11 cellular contexts compared by ENCODE assay signal in the genomic region with DNA sequence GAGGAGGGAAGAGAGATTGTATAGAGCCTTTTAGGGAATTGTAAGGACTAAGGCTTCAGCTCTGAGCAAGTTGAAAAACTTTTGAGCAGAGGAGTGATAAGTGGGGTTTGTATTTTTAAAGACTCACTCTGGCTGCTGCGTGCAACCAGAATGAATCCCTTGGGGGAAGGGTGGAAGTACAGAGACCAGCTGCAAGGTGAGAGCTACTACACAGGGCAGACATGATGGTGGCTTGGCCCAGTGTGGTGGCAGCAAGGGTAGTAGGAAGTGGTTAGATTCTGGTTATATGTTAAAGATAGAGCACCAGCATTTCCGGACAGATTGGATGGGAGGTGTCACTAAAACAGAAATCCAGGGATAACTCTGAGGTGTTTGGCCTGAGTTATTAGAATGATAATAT. TPM values are rescaled to one million over a fixed set of nuclear protein-coding genes. Genes with fewer than 3 reads are reported as not detected.
DNase-seq lines count a peak whose midpoint lies in the region; ATAC-seq and TF ChIP-seq lines count a peak whose summit lies in the region.
"Had no signal": no experiment of that assay in that cellular context is flagged by ENCODE, and none has a peak within 500 bp of the region (broad histone marks: within the 10 kb centered on the region; RNA-seq: fewer than 3 reads in every experiment).

No MANE protein-coding gene starts in this region.

- peak overlapping the region in 47 of 59 donors; percentile 2 to 98 (median 89) for H3K27ac ChIP-seq in dorsolateral prefrontal cortex

- intact Hi-C loops in dorsolateral prefrontal cortex (cut with DNase I), result loop anchor here in 1 of 2 donors (10.0 kb wide), 1 partner anchor 60 kb away; no protein-coding TSS in a partner anchor

- POLR2A ChIA-PET in HEK293T (lab: Yijun Ruan, JAX), result no interaction called here

- H3K36me3 Mint-ChIP-seq in HFFc6 (ENCODE audit: low read depth), result no peaks in the 10 kb centered on the region

- H3K27me3 Mint-ChIP-seq in HFFc6 (ENCODE audit: insufficient read depth), result no peaks in the 10 kb centered on the region; the same call in none of the 2 replicates

- DNase-seq in dorsolateral prefrontal cortex (no peak), HEK293T (ENCODE audit: extremely low spot score) (no peak), HFFc6 (no peak), NCI-H146 (lab: John Stamatoyannopoulos, UW) (no peak), foreskin melanocyte (no peak)
- DNase-seq: activated CD4-positive, alpha-beta memory T cell treated with anti-CD3 and anti-CD28 coated beads, Interleukin-2, amount 10 ng/mL, durations not matched to agents 7 days and 5 days; DMS 273 treated with DMSO at 0.1 percent for 48 hours; midbrain had no signal

- no peak overlapping the region for H3K27ac Mint-ChIP-seq in HFFc6
- H3K27ac Mint-ChIP-seq: activated CD4-positive, alpha-beta memory T cell treated with anti-CD3 and anti-CD28 coated beads, Interleukin-2, amount 10 ng/mL, durations not matched to agents 7 days and 5 days had no signal

- TF ChIP-seq CTCF in dorsolateral prefrontal cortex (IDR thresholded peaks at IDR 0.05 in 54 of 56, conservative IDR thresholded peaks at IDR 0.05 in 2 of 56; ENCODE audit: low read depth in 1 of 56, partially characterized antibody in 56 of 56) (no peak), HFFc6 (IDR thresholded peaks at IDR 0.05) (no peak)

- CTCF ChIA-PET in HEK293T (lab: Yijun Ruan, JAX), result no interaction called here

- H3K4me3 ChIP-seq in dorsolateral prefrontal cortex, result no peak overlapping the region

- H3K4me1 Mint-ChIP-seq in HFFc6 (ENCODE audit: low read depth), result peaks cover 26% of the 10 kb centered on the region

- no peaks in the 10 kb centered on the region for H3K9me3 Mint-ChIP-seq in HFFc6
- H3K9me3 Mint-ChIP-seq: activated CD4-positive, alpha-beta memory T cell treated with anti-CD3 and anti-CD28 coated beads, Interleukin-2, amount 10 ng/mL, durations not matched to agents 7 days and 5 days had no signal

- ATAC-seq in GM18498 (IDR thresholded peaks at IDR 0.05; ENCODE audit: unreplicated experiment) (peak; percentile 97), GM21390 (IDR thresholded peaks at IDR 0.05; ENCODE audit: unreplicated experiment) (peak; percentile 96), HG03378 (IDR thresholded peaks at IDR 0.05; ENCODE audit: unreplicated experiment) (peak; percentile 97)

- no peak overlapping the region for H3K4me3 Mint-ChIP-seq in HFFc6
- H3K4me3 Mint-ChIP-seq: activated CD4-positive, alpha-beta memory T cell treated with anti-CD3 and anti-CD28 coated beads, Interleukin-2, amount 10 ng/mL, durations not matched to agents 7 days and 5 days had no signal

- H3K27me3 ChIP-seq in dorsolateral prefrontal cortex, result no peaks in the 10 kb centered on the region

TF ChIP-seq in HEK293T, 16 proteins besides CTCF, POLR2A, EP300 and RAD21:
- no peak for TF ChIP-seq FOXK2 (IDR thresholded peaks at IDR 0.05)
- TF ChIP-seq NFRKB (IDR thresholded peaks at IDR 0.05), result no peak
- TF ChIP-seq ARNT (IDR thresholded peaks at IDR 0.05), result no peak
- no peak for TF ChIP-seq L3MBTL2 (conservative IDR thresholded peaks at IDR 0.05)
- no peak for TF ChIP-seq ELF4 (IDR thresholded peaks at IDR 0.05)
- TF ChIP-seq LEF1 (IDR thresholded peaks at IDR 0.05; ENCODE audit: borderline replicate concordance), result no peak
- TF ChIP-seq CTBP1 (IDR thresholded peaks at IDR 0.05; ENCODE audit: borderline replicate concordance), result no peak
- no peak for TF ChIP-seq FOXA1 (IDR thresholded peaks at IDR 0.05)
- TF ChIP-seq ZNF384 (IDR thresholded peaks at IDR 0.05), result no peak
- no peak for TF ChIP-seq BHLHE40 (IDR thresholded peaks at IDR 0.05; ENCODE audit: borderline replicate concordance)
- TF ChIP-seq SP1 (IDR thresholded peaks at IDR 0.05), result no peak
- TF ChIP-seq, protein P1, sequence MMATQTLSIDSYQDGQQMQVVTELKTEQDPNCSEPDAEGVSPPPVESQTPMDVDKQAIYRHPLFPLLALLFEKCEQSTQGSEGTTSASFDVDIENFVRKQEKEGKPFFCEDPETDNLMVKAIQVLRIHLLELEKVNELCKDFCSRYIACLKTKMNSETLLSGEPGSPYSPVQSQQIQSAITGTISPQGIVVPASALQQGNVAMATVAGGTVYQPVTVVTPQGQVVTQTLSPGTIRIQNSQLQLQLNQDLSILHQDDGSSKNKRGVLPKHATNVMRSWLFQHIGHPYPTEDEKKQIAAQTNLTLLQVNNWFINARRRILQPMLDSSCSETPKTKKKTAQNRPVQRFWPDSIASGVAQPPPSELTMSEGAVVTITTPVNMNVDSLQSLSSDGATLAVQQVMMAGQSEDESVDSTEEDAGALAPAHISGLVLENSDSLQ (IDR thresholded peaks at IDR 0.05), result no peak
- TF ChIP-seq TARDBP (IDR thresholded peaks at IDR 0.05), result no peak
- TF ChIP-seq SUZ12 (IDR thresholded peaks at IDR 0.05), result no peak
- TF ChIP-seq FOXM1 (IDR thresholded peaks at IDR 0.05; ENCODE audit: borderline replicate concordance), result no peak
- no peak for TF ChIP-seq HDGF (IDR thresholded peaks at IDR 0.05; ENCODE audit: borderline replicate concordance)

RNA-seq across cellular contexts. Expression of a gene that starts 10.1 kb away (rescaled TPM):
- 100 to 1,000 TPM in 108 of 120 experiments, 10 to 100 TPM in 12; 76.4 to 194 (median 123) TPM for total RNA-seq in dorsolateral prefrontal cortex
- 10 to 100 TPM; 19.7 to 26.6 (median 24.3) TPM for total RNA-seq in HFFc6 (2021; fragmentation: NEBNext Ultra II Directional; extraction: Animal tissue kit (Norgen Biotek cat#: 25700))
